In the genomic region with DNA sequence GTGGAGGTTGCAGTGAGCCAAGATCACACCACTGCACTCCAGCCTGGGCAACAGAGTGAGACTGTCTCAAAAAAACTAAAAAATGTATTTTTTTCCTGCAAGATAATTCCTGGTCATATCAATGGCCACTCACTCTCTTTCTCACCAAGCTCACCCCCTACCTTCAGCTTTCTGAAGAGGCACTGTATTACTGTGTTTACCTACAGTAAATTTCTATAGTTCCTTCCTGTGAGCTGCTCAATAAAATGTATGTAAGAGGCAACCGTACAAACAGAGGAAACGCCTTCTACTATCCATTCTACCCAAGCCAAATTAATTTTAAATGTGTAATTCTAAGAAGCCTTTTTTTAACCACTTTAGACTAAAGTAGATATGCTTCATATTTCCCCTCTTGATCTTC, we compare ENCODE assay signal across 18 cellular contexts.
DNase-seq lines count a peak whose midpoint lies in the region; ATAC-seq and TF ChIP-seq lines count a peak whose summit lies in the region.
"Had no signal": no experiment of that assay in that cellular context is flagged by ENCODE, and none has a peak within 500 bp of the region (broad histone marks: within the 10 kb centered on the region; RNA-seq: fewer than 3 reads in every experiment).

No MANE protein-coding gene starts in this region.

- TF ChIP-seq CTCF in GM23338 (conservative IDR thresholded peaks at IDR 0.05; ENCODE audit: low read depth in 2 of 2), result no peak
- TF ChIP-seq CTCF in heart left ventricle (IDR thresholded peaks at IDR 0.05), result no peak
- TF ChIP-seq CTCF in mesothelial cell of epicardium (IDR thresholded peaks at IDR 0.05; ENCODE audit: unreplicated experiment), result no peak

- H3K27me3 Mint-ChIP-seq in GM23338 (ENCODE audit: insufficient read depth, low read depth, poor library complexity), result no peaks in the 10 kb centered on the region
- H3K27me3 Mint-ChIP-seq in mesothelial cell of epicardium (ENCODE audit: low read depth), result no peaks in the 10 kb centered on the region
- H3K27me3 Mint-ChIP-seq: CD4-positive, alpha-beta T cell had no signal

- H2AFZ ChIP-seq in GM23338, result no peak overlapping the region

- H3K9me3 Mint-ChIP-seq in GM23338, result no peaks in the 10 kb centered on the region
- no peaks in the 10 kb centered on the region for H3K9me3 Mint-ChIP-seq in mesothelial cell of epicardium
- H3K9me3 Mint-ChIP-seq: CD4-positive, alpha-beta T cell; CD8-positive, alpha-beta T cell had no signal

- H3K36me3 Mint-ChIP-seq in GM23338 (ENCODE audit: low read depth) (no peaks in the 10 kb centered on the region), mesothelial cell of epicardium (no peaks in the 10 kb centered on the region)
- H3K36me3 Mint-ChIP-seq: CD8-positive, alpha-beta T cell had no signal

- H3K4me3 Mint-ChIP-seq in GM23338 (no peak overlapping the region), mesothelial cell of epicardium (no peak overlapping the region)
- H3K4me3 Mint-ChIP-seq: B cell; CD4-positive, alpha-beta T cell; CD8-positive, alpha-beta T cell had no signal

- peak; percentile 16 for DNase-seq in NCI-H146 (lab: John Stamatoyannopoulos, UW)
- no peak for DNase-seq in NCI-H146 treated with DMSO at 0.1 percent for 48 hours (lab: John Stamatoyannopoulos, UW; ENCODE audit: unreplicated experiment)
- DNase-seq in GM23338 (ENCODE audit: low spot score), result no peak
- no peak for DNase-seq in left colon
- no peak for DNase-seq in heart left ventricle
- no peak for DNase-seq in mesothelial cell of epicardium (ENCODE audit: low spot score in 2 of 2, unreplicated experiment in 2 of 2)
- DNase-seq: AML-193; Caco-2; Calu3; CD4-positive, alpha-beta T cell; CD8-positive, alpha-beta T cell; DMS79 treated with DMSO at 0.1 percent for 48 hours; GF-D8 had no signal

- H3K4me3 ChIP-seq in GM23338, result no peak overlapping the region
- H3K4me3 ChIP-seq in heart left ventricle, result no peak overlapping the region
- H3K4me3 ChIP-seq: A549; BLaER1 treated with 17β-estradiol and CSF1 and Interleukin-3, amounts not matched to agents 10 nM and 100 nM had no signal

- WGBS in heart left ventricle, 4 donors, result 65 to 77% (median 74%) methylated on average over 2 of the region's 2 CpGs

- ATAC-seq in GM23338 (no peak), left colon (peak; percentile 87), heart left ventricle (no peak)
- ATAC-seq: A549; CD8-positive, alpha-beta T cell had no signal

- H3K27ac ChIP-seq in GM23338 (ENCODE audit: low read depth) (no peak overlapping the region), heart left ventricle (no peak overlapping the region)
- H3K27ac ChIP-seq: 22Rv1; A549; BLaER1 treated with 17β-estradiol and CSF1 and Interleukin-3, amounts not matched to agents 10 nM and 100 nM; C4-2B had no signal

- H4K20me1 ChIP-seq in GM23338 (replicated peaks; ENCODE audit: insufficient read depth), result no peaks in the 10 kb centered on the region
- H4K20me1 ChIP-seq: BLaER1 treated with 17β-estradiol and CSF1 and Interleukin-3, amounts not matched to agents 10 nM and 100 nM had no signal

- H3K4me1 Mint-ChIP-seq in GM23338, result peaks cover 27% of the 10 kb centered on the region
- H3K4me1 Mint-ChIP-seq in mesothelial cell of epicardium, result peaks cover 26% of the 10 kb centered on the region
- H3K4me1 Mint-ChIP-seq: B cell had no signal

- H3K27me3 ChIP-seq in GM23338 (ENCODE audit: insufficient read depth) (no peaks in the 10 kb centered on the region), heart left ventricle (no peaks in the 10 kb centered on the region)
- H3K27me3 ChIP-seq: BLaER1 treated with 17β-estradiol and CSF1 and Interleukin-3, amounts not matched to agents 10 nM and 100 nM had no signal

- TF ChIP-seq POLR2A in heart left ventricle (IDR thresholded peaks at IDR 0.05), result no peak

- no peaks in the 10 kb centered on the region for H3K36me3 ChIP-seq in GM23338 (ENCODE audit: insufficient read depth)
- no peaks in the 10 kb centered on the region for H3K36me3 ChIP-seq in heart left ventricle
- H3K36me3 ChIP-seq: BLaER1 treated with 17β-estradiol and CSF1 and Interleukin-3, amounts not matched to agents 10 nM and 100 nM had no signal

- no peaks in the 10 kb centered on the region for H3F3A ChIP-seq in GM23338 (replicated peaks; ENCODE audit: low read depth)

- H3K4me1 ChIP-seq in GM23338 (ENCODE audit: insufficient read depth) (peaks cover 15% of the 10 kb centered on the region), heart left ventricle (peaks cover 0 to 12% (median 0%) of the 10 kb centered on the region in 12 donors)
- H3K4me1 ChIP-seq: A549 had no signal

- no peaks in the 10 kb centered on the region for H3K9me3 ChIP-seq in heart left ventricle
- H3K9me3 ChIP-seq: A549; BLaER1 treated with 17β-estradiol and CSF1 and Interleukin-3, amounts not matched to agents 10 nM and 100 nM; Caco-2 had no signal

- intact Hi-C loops in left colon (cut with DNase I, micrococcal nuclease) (no loop called here), heart left ventricle (cut with DNase I) (no loop called here)

- no peak overlapping the region for H3K4me2 ChIP-seq in GM23338
- H3K4me2 ChIP-seq: A549; BLaER1 treated with 17β-estradiol and CSF1 and Interleukin-3, amounts not matched to agents 10 nM and 100 nM had no signal

- 0 out of 2 replicates have a peak, but pooled peaks cover 3% of the 10 kb centered on the region for H3K79me2 ChIP-seq in GM23338 (replicated peaks; ENCODE audit: insufficient read depth)

- H3K9me2 ChIP-seq in GM23338 (ENCODE audit: insufficient read depth), result no peaks in the 10 kb centered on the region

- 0 out of 2 replicates have a peak overlapping the region, but pooled peaks have one; percentile 15 for H3K27ac Mint-ChIP-seq in GM23338
- H3K27ac Mint-ChIP-seq in mesothelial cell of epicardium, result no peak overlapping the region
- H3K27ac Mint-ChIP-seq: B cell; CD4-positive, alpha-beta T cell; CD8-positive, alpha-beta T cell had no signal

TF ChIP-seq in GM23338, 12 proteins besides CTCF, POLR2A, EP300 and RAD21 (continues in another document):
- TF ChIP-seq, protein P1, sequence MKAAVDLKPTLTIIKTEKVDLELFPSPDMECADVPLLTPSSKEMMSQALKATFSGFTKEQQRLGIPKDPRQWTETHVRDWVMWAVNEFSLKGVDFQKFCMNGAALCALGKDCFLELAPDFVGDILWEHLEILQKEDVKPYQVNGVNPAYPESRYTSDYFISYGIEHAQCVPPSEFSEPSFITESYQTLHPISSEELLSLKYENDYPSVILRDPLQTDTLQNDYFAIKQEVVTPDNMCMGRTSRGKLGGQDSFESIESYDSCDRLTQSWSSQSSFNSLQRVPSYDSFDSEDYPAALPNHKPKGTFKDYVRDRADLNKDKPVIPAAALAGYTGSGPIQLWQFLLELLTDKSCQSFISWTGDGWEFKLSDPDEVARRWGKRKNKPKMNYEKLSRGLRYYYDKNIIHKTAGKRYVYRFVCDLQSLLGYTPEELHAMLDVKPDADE (IDR thresholded peaks at IDR 0.05), result no peak
- no peak for TF ChIP-seq JUNB (IDR thresholded peaks at IDR 0.05; ENCODE audit: unreplicated experiment)
- TF ChIP-seq STAT1 (IDR thresholded peaks at IDR 0.05; ENCODE audit: unreplicated experiment), result no peak
- no peak for TF ChIP-seq POLR2AphosphoS5 (IDR thresholded peaks at IDR 0.05; ENCODE audit: low read depth)
- TF ChIP-seq EZH2phosphoT487 (IDR thresholded peaks at IDR 0.05; ENCODE audit: unreplicated experiment), result no peak
- TF ChIP-seq ZNF114 (CRISPR knock-in tag; IDR thresholded peaks at IDR 0.05), result no peak
- TF ChIP-seq, protein P2, sequence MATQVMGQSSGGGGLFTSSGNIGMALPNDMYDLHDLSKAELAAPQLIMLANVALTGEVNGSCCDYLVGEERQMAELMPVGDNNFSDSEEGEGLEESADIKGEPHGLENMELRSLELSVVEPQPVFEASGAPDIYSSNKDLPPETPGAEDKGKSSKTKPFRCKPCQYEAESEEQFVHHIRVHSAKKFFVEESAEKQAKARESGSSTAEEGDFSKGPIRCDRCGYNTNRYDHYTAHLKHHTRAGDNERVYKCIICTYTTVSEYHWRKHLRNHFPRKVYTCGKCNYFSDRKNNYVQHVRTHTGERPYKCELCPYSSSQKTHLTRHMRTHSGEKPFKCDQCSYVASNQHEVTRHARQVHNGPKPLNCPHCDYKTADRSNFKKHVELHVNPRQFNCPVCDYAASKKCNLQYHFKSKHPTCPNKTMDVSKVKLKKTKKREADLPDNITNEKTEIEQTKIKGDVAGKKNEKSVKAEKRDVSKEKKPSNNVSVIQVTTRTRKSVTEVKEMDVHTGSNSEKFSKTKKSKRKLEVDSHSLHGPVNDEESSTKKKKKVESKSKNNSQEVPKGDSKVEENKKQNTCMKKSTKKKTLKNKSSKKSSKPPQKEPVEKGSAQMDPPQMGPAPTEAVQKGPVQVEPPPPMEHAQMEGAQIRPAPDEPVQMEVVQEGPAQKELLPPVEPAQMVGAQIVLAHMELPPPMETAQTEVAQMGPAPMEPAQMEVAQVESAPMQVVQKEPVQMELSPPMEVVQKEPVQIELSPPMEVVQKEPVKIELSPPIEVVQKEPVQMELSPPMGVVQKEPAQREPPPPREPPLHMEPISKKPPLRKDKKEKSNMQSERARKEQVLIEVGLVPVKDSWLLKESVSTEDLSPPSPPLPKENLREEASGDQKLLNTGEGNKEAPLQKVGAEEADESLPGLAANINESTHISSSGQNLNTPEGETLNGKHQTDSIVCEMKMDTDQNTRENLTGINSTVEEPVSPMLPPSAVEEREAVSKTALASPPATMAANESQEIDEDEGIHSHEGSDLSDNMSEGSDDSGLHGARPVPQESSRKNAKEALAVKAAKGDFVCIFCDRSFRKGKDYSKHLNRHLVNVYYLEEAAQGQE (IDR thresholded peaks at IDR 0.05; ENCODE audit: unreplicated experiment), result no peak
- TF ChIP-seq NANOG (IDR thresholded peaks at IDR 0.05; ENCODE audit: borderline replicate concordance), result no peak
- no peak for TF ChIP-seq EZH2 (IDR thresholded peaks at IDR 0.05; ENCODE audit: low read depth, unreplicated experiment)
- TF ChIP-seq CREB1 (CRISPR knock-in tag; IDR thresholded peaks at IDR 0.05; ENCODE audit: low read depth), result no peak
